In genomic region chr16:21643787-21644186, GRCh38 we compare ENCODE assay signal across 2 cellular contexts.
TF ChIP-seq lines count a peak whose summit lies in the region.

No MANE protein-coding gene starts in this region.

TF ChIP-seq in K562, 482 proteins besides CTCF, POLR2A, EP300 and RAD21:
- TF ChIP-seq CBFA2T3 (IDR thresholded peaks at IDR 0.05) = peak; percentile 72
- TF ChIP-seq COPS2 (conservative IDR thresholded peaks at IDR 0.05) = no peak
- no peak for TF ChIP-seq ZNF184 (CRISPR knock-in tag; IDR thresholded peaks at IDR 0.05)
- peak; percentile 32; the same call in 1 of the 2 replicates for TF ChIP-seq NCOR1 (IDR thresholded peaks at IDR 0.05)
- peak; percentile 48; the same call in 1 of the 2 replicates for TF ChIP-seq TEAD4 (IDR thresholded peaks at IDR 0.05; ENCODE audit: low read length)
- TF ChIP-seq TEAD4 (CRISPR knock-in tag; IDR thresholded peaks at IDR 0.05; ENCODE audit: borderline replicate concordance) = no peak
- TF ChIP-seq GTF2F1 (IDR thresholded peaks at IDR 0.05; ENCODE audit: low read depth, low read length) = no peak
- peak; percentile 70 for TF ChIP-seq ARID1B (IDR thresholded peaks at IDR 0.05)
- no peak for TF ChIP-seq HDAC8 (tag; IDR thresholded peaks at IDR 0.05)
- peak; percentile 71 for TF ChIP-seq TCF3 (CRISPR knock-in tag; IDR thresholded peaks at IDR 0.05)
- TF ChIP-seq TAL1 (IDR thresholded peaks at IDR 0.05) = peak; percentile 79
- peak; percentile 63 for TF ChIP-seq CBFA2T2 (conservative IDR thresholded peaks at IDR 0.05)

TF ChIP-seq in GM23338, 12 proteins besides CTCF, POLR2A, EP300 and RAD21:
- TF ChIP-seq, protein P1, sequence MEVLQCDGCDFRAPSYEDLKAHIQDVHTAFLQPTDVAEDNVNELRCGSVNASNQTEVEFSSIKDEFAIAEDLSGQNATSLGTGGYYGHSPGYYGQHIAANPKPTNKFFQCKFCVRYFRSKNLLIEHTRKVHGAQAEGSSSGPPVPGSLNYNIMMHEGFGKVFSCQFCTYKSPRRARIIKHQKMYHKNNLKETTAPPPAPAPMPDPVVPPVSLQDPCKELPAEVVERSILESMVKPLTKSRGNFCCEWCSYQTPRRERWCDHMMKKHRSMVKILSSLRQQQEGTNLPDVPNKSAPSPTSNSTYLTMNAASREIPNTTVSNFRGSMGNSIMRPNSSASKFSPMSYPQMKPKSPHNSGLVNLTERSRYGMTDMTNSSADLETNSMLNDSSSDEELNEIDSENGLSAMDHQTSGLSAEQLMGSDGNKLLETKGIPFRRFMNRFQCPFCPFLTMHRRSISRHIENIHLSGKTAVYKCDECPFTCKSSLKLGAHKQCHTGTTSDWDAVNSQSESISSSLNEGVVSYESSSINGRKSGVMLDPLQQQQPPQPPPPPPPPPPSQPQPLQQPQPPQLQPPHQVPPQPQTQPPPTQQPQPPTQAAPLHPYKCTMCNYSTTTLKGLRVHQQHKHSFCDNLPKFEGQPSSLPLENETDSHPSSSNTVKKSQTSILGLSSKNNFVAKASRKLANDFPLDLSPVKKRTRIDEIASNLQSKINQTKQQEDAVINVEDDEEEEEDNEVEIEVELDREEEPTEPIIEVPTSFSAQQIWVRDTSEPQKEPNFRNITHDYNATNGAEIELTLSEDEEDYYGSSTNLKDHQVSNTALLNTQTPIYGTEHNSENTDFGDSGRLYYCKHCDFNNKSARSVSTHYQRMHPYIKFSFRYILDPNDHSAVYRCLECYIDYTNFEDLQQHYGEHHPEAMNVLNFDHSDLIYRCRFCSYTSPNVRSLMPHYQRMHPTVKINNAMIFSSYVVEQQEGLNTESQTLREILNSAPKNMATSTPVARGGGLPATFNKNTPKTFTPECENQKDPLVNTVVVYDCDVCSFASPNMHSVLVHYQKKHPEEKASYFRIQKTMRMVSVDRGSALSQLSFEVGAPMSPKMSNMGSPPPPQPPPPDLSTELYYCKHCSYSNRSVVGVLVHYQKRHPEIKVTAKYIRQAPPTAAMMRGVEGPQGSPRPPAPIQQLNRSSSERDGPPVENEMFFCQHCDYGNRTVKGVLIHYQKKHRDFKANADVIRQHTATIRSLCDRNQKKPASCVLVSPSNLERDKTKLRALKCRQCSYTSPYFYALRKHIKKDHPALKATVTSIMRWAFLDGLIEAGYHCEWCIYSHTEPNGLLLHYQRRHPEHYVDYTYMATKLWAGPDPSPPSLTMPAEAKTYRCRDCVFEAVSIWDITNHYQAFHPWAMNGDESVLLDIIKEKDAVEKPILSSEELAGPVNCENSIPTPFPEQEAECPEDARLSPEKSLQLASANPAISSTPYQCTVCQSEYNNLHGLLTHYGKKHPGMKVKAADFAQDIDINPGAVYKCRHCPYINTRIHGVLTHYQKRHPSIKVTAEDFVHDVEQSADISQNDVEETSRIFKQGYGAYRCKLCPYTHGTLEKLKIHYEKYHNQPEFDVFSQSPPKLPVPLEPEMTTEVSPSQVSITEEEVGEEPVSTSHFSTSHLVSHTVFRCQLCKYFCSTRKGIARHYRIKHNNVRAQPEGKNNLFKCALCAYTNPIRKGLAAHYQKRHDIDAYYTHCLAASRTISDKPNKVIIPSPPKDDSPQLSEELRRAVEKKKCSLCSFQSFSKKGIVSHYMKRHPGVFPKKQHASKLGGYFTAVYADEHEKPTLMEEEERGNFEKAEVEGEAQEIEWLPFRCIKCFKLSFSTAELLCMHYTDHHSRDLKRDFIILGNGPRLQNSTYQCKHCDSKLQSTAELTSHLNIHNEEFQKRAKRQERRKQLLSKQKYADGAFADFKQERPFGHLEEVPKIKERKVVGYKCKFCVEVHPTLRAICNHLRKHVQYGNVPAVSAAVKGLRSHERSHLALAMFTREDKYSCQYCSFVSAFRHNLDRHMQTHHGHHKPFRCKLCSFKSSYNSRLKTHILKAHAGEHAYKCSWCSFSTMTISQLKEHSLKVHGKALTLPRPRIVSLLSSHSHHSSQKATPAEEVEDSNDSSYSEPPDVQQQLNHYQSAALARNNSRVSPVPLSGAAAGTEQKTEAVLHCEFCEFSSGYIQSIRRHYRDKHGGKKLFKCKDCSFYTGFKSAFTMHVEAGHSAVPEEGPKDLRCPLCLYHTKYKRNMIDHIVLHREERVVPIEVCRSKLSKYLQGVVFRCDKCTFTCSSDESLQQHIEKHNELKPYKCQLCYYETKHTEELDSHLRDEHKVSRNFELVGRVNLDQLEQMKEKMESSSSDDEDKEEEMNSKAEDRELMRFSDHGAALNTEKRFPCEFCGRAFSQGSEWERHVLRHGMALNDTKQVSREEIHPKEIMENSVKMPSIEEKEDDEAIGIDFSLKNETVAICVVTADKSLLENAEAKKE (CRISPR knock-in tag; IDR thresholded peaks at IDR 0.05) = no peak
- TF ChIP-seq NANOG (IDR thresholded peaks at IDR 0.05; ENCODE audit: borderline replicate concordance) = no peak
